ENCODE assay signal across 8 cellular contexts in the genomic region with DNA sequence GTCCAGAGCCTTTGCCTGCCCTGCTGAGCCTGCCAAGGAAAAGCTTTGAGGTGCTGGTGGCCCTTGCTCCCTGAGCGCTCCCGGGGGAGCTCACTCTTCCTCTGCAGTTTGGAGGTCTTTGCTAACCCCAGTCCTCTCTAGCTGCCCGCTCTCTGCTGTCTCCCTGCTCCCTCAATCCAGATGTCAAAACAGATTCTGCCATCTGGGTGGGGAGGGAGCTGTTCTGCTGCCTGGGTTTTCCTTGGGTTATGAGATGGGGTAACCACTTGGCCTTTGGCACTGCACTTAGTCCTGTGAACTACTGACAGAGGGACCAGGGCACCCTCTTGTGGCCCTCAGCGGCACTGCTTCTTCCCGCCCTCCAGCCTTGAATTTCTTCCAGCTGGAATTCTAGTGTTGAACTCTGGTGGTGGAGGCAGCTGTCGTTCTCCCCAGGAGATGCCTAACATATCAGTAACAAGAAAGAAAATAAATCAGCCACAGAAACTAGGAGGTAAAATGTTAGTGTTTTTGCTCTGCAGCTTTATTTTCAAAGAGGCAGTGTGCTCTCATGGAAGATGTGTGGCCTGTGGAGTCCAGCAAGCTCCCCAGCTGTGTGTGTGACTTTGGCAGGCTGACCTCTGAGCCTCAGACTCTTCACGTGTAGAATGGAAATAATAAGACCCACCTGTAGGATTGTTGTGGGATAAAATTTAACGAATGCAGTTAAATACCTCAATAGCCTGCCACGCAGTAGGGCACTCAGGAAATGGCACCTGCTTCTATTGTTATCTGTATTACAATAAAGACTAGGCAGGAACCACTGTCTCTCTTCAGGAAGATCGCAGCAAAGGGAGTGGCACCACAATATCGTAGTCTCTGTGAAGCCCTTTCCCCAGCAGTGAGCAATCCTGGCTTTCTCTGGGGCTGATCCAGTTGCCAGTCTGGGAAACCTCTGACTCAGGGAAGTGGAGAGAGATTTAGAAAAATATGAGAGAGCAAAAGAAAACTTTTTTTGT. TPM values are rescaled to one million over a fixed set of nuclear protein-coding genes. Genes with fewer than 3 reads are reported as not detected.
DNase-seq lines count a peak whose midpoint lies in the region; ATAC-seq, FAIRE-seq and TF ChIP-seq lines count a peak whose summit lies in the region.

No MANE protein-coding gene starts in this region.

- FAIRE-seq in A204.1 (lab: Jason Lieb, UNC) = peak; percentile 40

- ATAC-seq in left ventricle myocardium superior = peak; percentile 78
- ATAC-seq in HG03442 (IDR thresholded peaks at IDR 0.05; ENCODE audit: unreplicated experiment) = no peak

- peak; percentile 97 for TF ChIP-seq CTCF in GM12875 (IDR thresholded peaks at IDR 0.05; ENCODE audit: borderline replicate concordance, insufficient read depth, low read depth, low read length)
- TF ChIP-seq CTCF in NB4 (IDR thresholded peaks at IDR 0.05; ENCODE audit: low read depth, low read length) = peak; percentile 95

- TF ChIP-seq POLR2A in NB4 (IDR thresholded peaks at IDR 0.05; ENCODE audit: extremely low read depth, insufficient read length) = no peak

- intact Hi-C loops in left ventricle myocardium superior (cut with micrococcal nuclease) = loop anchor here (2.0 kb wide), 1 partner anchor 264 kb away; no protein-coding TSS in a partner anchor

- H3K4me3 ChIP-seq in GM12875 (ENCODE audit: low read depth, low read length) = no peak overlapping the region
- H3K4me3 ChIP-seq in NB4 (ENCODE audit: low read depth, low read length) = no peak overlapping the region

- peak; percentile 72 for DNase-seq in NB4 (ENCODE audit: low read depth)
- DNase-seq in SKM-1 (lab: John Stamatoyannopoulos, UW; ENCODE audit: unreplicated experiment) = peak; percentile 30
- peak in 57 of 58 donors; percentile 24 to 92 (median 75) for DNase-seq in anterior cingulate cortex (lab: John Stamatoyannopoulos, UW)
- DNase-seq in left ventricle myocardium superior = peak; percentile 85
- DNase-seq in retina = peak; percentile 87

RNA-seq across cellular contexts. Expression of gene ARFGAP2, which starts 23.4 kb away (rescaled TPM):
- total RNA-seq in left ventricle myocardium superior = 48.0 TPM

RNA-seq across cellular contexts. Expression of gene PACSIN3, which starts 33.0 kb away (rescaled TPM):
- total RNA-seq in left ventricle myocardium superior = 150 TPM

Comparison
In these comparisons a context has a peak if more than half of its experiments do, and no peak if none do; other contexts are left out.
1. DNase-seq: peak in every context shown above with its lines; median percentile 87 in retina; 85 in left ventricle myocardium superior; 75 in anterior cingulate cortex; 72 in NB4; 30 in SKM-1.